Comparison of ENCODE assay signal across 8 cellular contexts in the genomic region with DNA sequence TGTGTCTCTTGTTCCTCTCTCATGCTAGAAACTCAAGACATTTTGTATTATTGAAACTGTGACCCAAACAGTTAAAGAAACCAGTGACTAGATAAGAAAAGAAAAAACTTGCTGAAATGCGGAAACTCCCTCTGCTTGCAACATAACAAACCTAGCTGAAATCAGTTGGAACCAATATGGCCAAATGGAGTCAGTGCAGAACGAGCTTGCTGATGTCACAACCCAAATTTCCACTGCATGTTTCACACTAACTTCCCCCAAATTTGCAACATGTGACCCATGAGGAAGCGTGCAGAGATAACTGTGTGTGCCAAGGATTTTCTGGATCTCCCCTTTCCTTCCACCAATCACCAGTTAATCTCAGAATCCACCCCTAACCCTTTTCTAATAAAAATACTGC.
DNase-seq lines count a peak whose midpoint lies in the region; ATAC-seq, FAIRE-seq and TF ChIP-seq lines count a peak whose summit lies in the region.

No MANE protein-coding gene starts in this region.

- CTCF ChIA-PET in mammary epithelial cell (lab: Charles Lee; ENCODE audit: low non-redundant PET) = no interaction called here

- no peaks in the 10 kb centered on the region for H3K9me3 ChIP-seq in mammary epithelial cell (replicated peaks; ENCODE audit: insufficient read depth, low read length)
- H3K9me3 ChIP-seq in pancreas = no peaks in the 10 kb centered on the region

- intact Hi-C loops in mammary epithelial cell (cut with micrococcal nuclease) = no loop called here
- intact Hi-C loops in pancreas (cut with DNase I) = no loop called here

- no peak for FAIRE-seq in pancreas (lab: Jason Lieb, UNC)

- no peaks in the 10 kb centered on the region for H3K4me1 ChIP-seq in mammary epithelial cell (ENCODE audit: insufficient read depth, low read length)
- no peaks in the 10 kb centered on the region for H3K4me1 ChIP-seq in pancreas

- no peak overlapping the region for H3K4me2 ChIP-seq in mammary epithelial cell (ENCODE audit: insufficient read depth, low read depth, low read length)

- H2AFZ ChIP-seq in mammary epithelial cell (ENCODE audit: low read depth, low read length) = no peak overlapping the region

- ATAC-seq in GM19043 (IDR thresholded peaks at IDR 0.05; ENCODE audit: low read depth, unreplicated experiment) (peak; percentile 45), HG03135 (IDR thresholded peaks at IDR 0.05; ENCODE audit: unreplicated experiment) (peak; percentile 52), pancreas (peak in 3 of 4 donors; percentile 48 to 90 (median 77))

- H3K79me2 ChIP-seq in mammary epithelial cell (ENCODE audit: insufficient read depth, low read length) = no peaks in the 10 kb centered on the region

- no TSS peak for BruUV-seq in mammary epithelial cell (replicated peaks; lab: Mats Ljungman, UMichigan)

- H3K9ac ChIP-seq in mammary epithelial cell (ENCODE audit: insufficient read depth, low read length) = no peak overlapping the region

- in situ Hi-C loops in mammary epithelial cell (cut with MboI; ENCODE audit: low sequenced_read_pairs in 2 of 2) = no loop called here

- H4K20me1 ChIP-seq in mammary epithelial cell (ENCODE audit: insufficient read depth, low read length) = no peaks in the 10 kb centered on the region

- WGBS in mammary epithelial cell (ENCODE audit: low coverage, missing lambda C conversion rate) = 55% methylated on average over 3 of the region's 3 CpGs
- 51 to 54% methylated on average over 3 of the region's 3 CpGs for WGBS in pancreas, 2 donors

- H3K27ac ChIP-seq in mammary epithelial cell (ENCODE audit: insufficient read depth, low read depth, low read length) (no peak overlapping the region), pancreas (peak overlapping the region in 1 of 4 donors; percentile 30)

- TF ChIP-seq CTCF in mammary epithelial cell (conservative IDR thresholded peaks at IDR 0.05 in 1 of 2, IDR thresholded peaks at IDR 0.05 in 1 of 2; ENCODE audit: extremely low read depth in 1 of 2, insufficient read depth in 1 of 2, low read depth in 1 of 2, low read length in 2 of 2) = no peak
- no peak for TF ChIP-seq CTCF in pancreas (IDR thresholded peaks at IDR 0.05)

- H3K4me3 ChIP-seq in mammary epithelial cell (replicated peaks in 1 of 3; ENCODE audit: insufficient read depth in 1 of 3, low read depth in 2 of 3, low read length in 3 of 3) (no peak overlapping the region), pancreas (no peak overlapping the region)

- H3K27me3 ChIP-seq in mammary epithelial cell (ENCODE audit: insufficient read depth, low read length) = no peaks in the 10 kb centered on the region
- no peaks in the 10 kb centered on the region for H3K27me3 ChIP-seq in pancreas

- H3K36me3 ChIP-seq in mammary epithelial cell (ENCODE audit: insufficient read depth, low read length) (no peaks in the 10 kb centered on the region), pancreas (no peaks in the 10 kb centered on the region)

- DNase-seq in mammary epithelial cell (peak; percentile 19), pancreas (peak in 2 of 6 donors; percentile 2 to 43), cerebellar cortex (ENCODE audit: low spot score) (no peak), NCI-H2171 (lab: John Stamatoyannopoulos, UW) (no peak), SW480 (ENCODE audit: low spot score) (no peak)
- DNase-seq in activated CD4-positive, alpha-beta T cell treated with anti-CD3 and anti-CD28 coated beads, Interleukin-2, amount 50 U/mL, for 1 hour = no peak

- dilution Hi-C loops in mammary epithelial cell (cut with HindIII; ENCODE audit: low sequenced_read_pairs) = no loop called here
